9 cellular contexts compared by ENCODE assay signal in genomic region chr13:40272776-40273139, GRCh38.
A peak's percentile ranks its signal among the peaks of the same experiment; 100 is the strongest.
DNase-seq lines count a peak whose midpoint lies in the region; ATAC-seq and TF ChIP-seq lines count a peak whose summit lies in the region.
"Had no signal": no experiment of that assay in that cellular context is flagged by ENCODE, and none has a peak within 500 bp of the region (broad histone marks: within the 10 kb centered on the region; RNA-seq: fewer than 3 reads in every experiment).

No MANE protein-coding gene starts in this region.

- DNase-seq in left ventricle myocardium inferior (no peak), cardiac septum (ENCODE audit: low spot score) (no peak), ascending aorta (ENCODE audit: low spot score in 2 of 2) (no peak), iris pigment epithelial cell (ENCODE audit: low read depth) (peak; percentile 75), upper lobe of left lung (no peak), OCI-M1 (lab: John Stamatoyannopoulos, UW) (no peak), SIG-M5 treated with dmso at 0.1 percent for 504 hours (lab: John Stamatoyannopoulos, UW; ENCODE audit: unreplicated experiment) (no peak), NCI-H1436 treated with DMSO at 0.1 percent for 48 hours (lab: John Stamatoyannopoulos, UW) (no peak)
- DNase-seq: BE2C had no signal

- intact Hi-C loops in left ventricle myocardium inferior (cut with micrococcal nuclease) (no loop called here), cardiac septum (cut with DNase I) (loop anchor here (5.0 kb wide), 1 partner anchor 200 kb away; no protein-coding TSS in a partner anchor), ascending aorta (cut with DNase I) (loop anchor here (1.0 to 5.0 kb wide), 3 partner anchors 36 to 200 kb away; no protein-coding TSS in a partner anchor)

- H3K4me1 ChIP-seq in left ventricle myocardium inferior, result peaks cover 31% of the 10 kb centered on the region
- H3K4me1 ChIP-seq in ascending aorta, result peaks cover 5 to 29% of the 10 kb centered on the region in 2 donors
- H3K4me1 ChIP-seq in upper lobe of left lung, result peaks cover 0 to 11% (median 6%) of the 10 kb centered on the region in 4 donors
- H3K4me1 ChIP-seq: BE2C had no signal

- no peak for TF ChIP-seq POLR2A in upper lobe of left lung (IDR thresholded peaks at IDR 0.05)

- WGBS in upper lobe of left lung, 2 donors, result 89 to 92% methylated on average over 4 of the region's 4 CpGs

- TF ChIP-seq CTCF in left ventricle myocardium inferior (IDR thresholded peaks at IDR 0.05; ENCODE audit: borderline replicate concordance) (no peak), ascending aorta (IDR thresholded peaks at IDR 0.05) (no peak), upper lobe of left lung (IDR thresholded peaks at IDR 0.05) (no peak)

- H3K9me3 ChIP-seq in left ventricle myocardium inferior (replicated peaks) (no peaks in the 10 kb centered on the region), ascending aorta (no peaks in the 10 kb centered on the region), upper lobe of left lung (no peaks in the 10 kb centered on the region)
- H3K9me3 ChIP-seq: BE2C had no signal

- H3K4me3 ChIP-seq in left ventricle myocardium inferior (no peak overlapping the region), ascending aorta (no peak overlapping the region), upper lobe of left lung (no peak overlapping the region)

- TF ChIP-seq EP300 in upper lobe of left lung (IDR thresholded peaks at IDR 0.05), result no peak

- no peak for ATAC-seq in upper lobe of left lung (ENCODE audit: low FRiP score in 2 of 2)

- H3K36me3 ChIP-seq in left ventricle myocardium inferior (no peaks in the 10 kb centered on the region), ascending aorta (no peaks in the 10 kb centered on the region), upper lobe of left lung (no peaks in the 10 kb centered on the region)
- H3K36me3 ChIP-seq: BE2C had no signal

- H3K27me3 ChIP-seq in left ventricle myocardium inferior (ENCODE audit: low read depth), result no peaks in the 10 kb centered on the region
- no peaks in the 10 kb centered on the region for H3K27me3 ChIP-seq in ascending aorta
- H3K27me3 ChIP-seq in upper lobe of left lung, result no peaks in the 10 kb centered on the region
- H3K27me3 ChIP-seq: BE2C had no signal

- H3K27ac ChIP-seq in left ventricle myocardium inferior (replicated peaks) (peak overlapping the region; percentile 83), ascending aorta (peak overlapping the region; percentile 88 to 90), upper lobe of left lung (peak overlapping the region; percentile 8 to 59 (median 27))

Comparison
In these comparisons a context has a peak if more than half of its experiments do, and no peak if none do; other contexts are left out.
1. H3K27ac ChIP-seq: peak in every context shown above with its lines; median percentile 89 in ascending aorta; 83 in left ventricle myocardium inferior; 27 in upper lobe of left lung.